10 cellular contexts compared by ENCODE assay signal in genomic region chr3:37024092-37024491, GRCh38. TPM values are rescaled to one million over a fixed set of nuclear protein-coding genes. Genes with fewer than 3 reads are reported as not detected.
A peak's percentile ranks its signal among the peaks of the same experiment; 100 is the strongest.
DNase-seq lines count a peak whose midpoint lies in the region; ATAC-seq and TF ChIP-seq lines count a peak whose summit lies in the region.
"Had no signal": no experiment of that assay in that cellular context is flagged by ENCODE, and none has a peak within 500 bp of the region (broad histone marks: within the 10 kb centered on the region; RNA-seq: fewer than 3 reads in every experiment).

No MANE protein-coding gene starts in this region.

- no peaks in the 10 kb centered on the region for H3K9me2 ChIP-seq in MM.1S (replicated peaks; ENCODE audit: insufficient read depth, low read length)

- H3K36me3 ChIP-seq in MM.1S (replicated peaks; ENCODE audit: insufficient read depth, low read length) (no peaks in the 10 kb centered on the region; the same call in 1 of the 2 replicates), colonic mucosa (no peaks in the 10 kb centered on the region), prostate gland (no peaks in the 10 kb centered on the region)

- H3K4me2 ChIP-seq in MM.1S (ENCODE audit: low read depth, low read length), result no peak overlapping the region

- H3K27me3 ChIP-seq in MM.1S (replicated peaks; ENCODE audit: insufficient read depth, low read length) (no peaks in the 10 kb centered on the region), colonic mucosa (no peaks in the 10 kb centered on the region), prostate gland (replicated peaks; ENCODE audit: insufficient read depth) (no peaks in the 10 kb centered on the region)

- H3K4me1 ChIP-seq in MM.1S (ENCODE audit: low read length) (peaks cover 7% of the 10 kb centered on the region), colonic mucosa (no peaks in the 10 kb centered on the region), prostate gland (replicated peaks) (peaks cover 4% of the 10 kb centered on the region)

- intact Hi-C loops in colonic mucosa (cut with DNase I) (loop anchor here (5.0 kb wide), 1 partner anchor 193 kb away; no protein-coding TSS in a partner anchor), prostate gland (cut with DNase I) (loop anchor here (2.0 kb wide), 1 partner anchor 189 kb away; no protein-coding TSS in a partner anchor), posterior vena cava (cut with DNase I) (loop anchor here (10.0 kb wide), 1 partner anchor 191 kb away; no protein-coding TSS in a partner anchor)

- H3K27ac ChIP-seq in MM.1S (ENCODE audit: low read length) (no peak overlapping the region), colonic mucosa (no peak overlapping the region), prostate gland (peak overlapping the region in 1 of 2 donors; percentile 49)

- H3K9me3 ChIP-seq in MM.1S (replicated peaks; ENCODE audit: insufficient read depth, low read length) (no peaks in the 10 kb centered on the region), colonic mucosa (no peaks in the 10 kb centered on the region), prostate gland (no peaks in the 10 kb centered on the region)

- H3K4me3 ChIP-seq in GM12864 (ENCODE audit: low read depth, low read length) (no peak overlapping the region), MM.1S (ENCODE audit: low read length) (no peak overlapping the region), colonic mucosa (no peak overlapping the region), prostate gland (no peak overlapping the region)

- no peaks in the 10 kb centered on the region for H3K79me2 ChIP-seq in MM.1S (ENCODE audit: low read length)

- no peak overlapping the region for H3K9ac ChIP-seq in MM.1S (ENCODE audit: low read length)
- H3K9ac ChIP-seq in colonic mucosa (ENCODE audit: low read depth in 2 of 2, low read length in 2 of 2), result no peak overlapping the region

- 75% methylated on average over 2 of the region's 2 CpGs for WGBS in prostate gland

- H4K20me1 ChIP-seq in MM.1S (ENCODE audit: insufficient read depth, low read length), result no peaks in the 10 kb centered on the region

- TF ChIP-seq POLR2A in prostate gland (IDR thresholded peaks at IDR 0.05), result no peak

- DNase-seq in GM12864 (ENCODE audit: low read depth) (no peak), MM.1S (peak; percentile 21), colonic mucosa (no peak), prostate gland (ENCODE audit: low spot score) (no peak), posterior vena cava (ENCODE audit: low spot score) (no peak), NCI-H2029 treated with DMSO at 0.1 percent for 48 hours (lab: John Stamatoyannopoulos, UW) (no peak)
- DNase-seq: NCI-H1092; stimulated activated naive CD4-positive, alpha-beta T cell had no signal

- ATAC-seq in GM19328 (IDR thresholded peaks at IDR 0.05; ENCODE audit: unreplicated experiment) (no peak), HG03432 (IDR thresholded peaks at IDR 0.05; ENCODE audit: unreplicated experiment) (no peak)

- no peak overlapping the region for H2AFZ ChIP-seq in MM.1S (ENCODE audit: low read length)

- H3F3A ChIP-seq in MM.1S (ENCODE audit: insufficient read depth, low read length), result 0 out of 2 replicates have a peak, but pooled peaks cover 4% of the 10 kb centered on the region

- TF ChIP-seq CTCF in GM12864 (IDR thresholded peaks at IDR 0.05; ENCODE audit: low read depth, low read length, missing control alignments) (peak; percentile 16), MM.1S (IDR thresholded peaks at IDR 0.05; ENCODE audit: low read length) (peak; percentile 27; the same call in 1 of the 2 replicates), colonic mucosa (IDR thresholded peaks at IDR 0.05) (peak; percentile 37), prostate gland (IDR thresholded peaks at IDR 0.05) (peak in 3 of 4 experiments; percentile 44 to 81 (median 69))

RNA-seq across cellular contexts. Expression of gene MLH1, which starts 30.8 kb away (rescaled TPM):
- total RNA-seq in colonic mucosa (10 to 100 TPM; 17.5 to 36.5 TPM), prostate gland (10 to 100 TPM; 49.5 to 50.3 TPM), posterior vena cava (10 to 100 TPM; 24.2 to 26.9 TPM)

RNA-seq across cellular contexts. Expression of gene EPM2AIP1, which starts 31.2 kb away (rescaled TPM):
- total RNA-seq in colonic mucosa (10 to 100 TPM; 13.0 to 14.3 TPM), prostate gland (10 to 100 TPM; 13.8 to 14.2 TPM), posterior vena cava (10 to 100 TPM; 15.3 to 19.9 TPM)

Comparison
In these comparisons a context has a peak if more than half of its experiments do, and no peak if none do; other contexts are left out.
1. CTCF ChIP-seq: peak in every context shown above with its lines; median percentile 69 in prostate gland; 37 in colonic mucosa; 27 in MM.1S; 16 in GM12864.